ENCODE assay signal across 12 cellular contexts in genomic region chr21:14677023-14677422, GRCh38.
DNase-seq lines count a peak whose midpoint lies in the region; ATAC-seq and TF ChIP-seq lines count a peak whose summit lies in the region.
"Had no signal": no experiment of that assay in that cellular context is flagged by ENCODE, and none has a peak within 500 bp of the region (broad histone marks: within the 10 kb centered on the region; RNA-seq: fewer than 3 reads in every experiment).

No MANE protein-coding gene starts in this region.

- H2BK120ac ChIP-seq in mesendoderm (ENCODE audit: low read depth, low read length): no peak overlapping the region

- CTCF ChIA-PET in CD8-positive, alpha-beta T cell (lab: Charles Lee): no interaction called here
- CTCF ChIA-PET in activated CD8-positive, alpha-beta T cell treated with anti-CD3 and anti-CD28 coated beads, Interleukin-2, amount 10 ng/mL, durations not matched to agents 7 days and 5 days (lab: Charles Lee): interaction anchor here (0.9 to 2.8 kb wide), 3 partner anchors 10 to 136 kb away, joined by 3 to 24 read pairs (median 10); no protein-coding TSS in a partner anchor

- H3K4me1 ChIP-seq in CD8-positive, alpha-beta T cell (ENCODE audit: insufficient read depth, low read length): peaks cover 31% of the 10 kb centered on the region
- H3K4me1 ChIP-seq in mesendoderm (ENCODE audit: control insufficient read depth, low read depth, low read length): no peaks in the 10 kb centered on the region
- no peaks in the 10 kb centered on the region for H3K4me1 ChIP-seq in tibial artery
- H3K4me1 ChIP-seq: left ventricle myocardium inferior had no signal

- POLR2A ChIA-PET in CD8-positive, alpha-beta T cell (lab: Charles Lee): interaction anchor here (1.5 kb wide), 1 partner anchor 15 kb away, joined by 5 read pairs; no protein-coding TSS in a partner anchor
- POLR2A ChIA-PET in activated CD8-positive, alpha-beta T cell treated with anti-CD3 and anti-CD28 coated beads, Interleukin-2, amount 10 ng/mL, durations not matched to agents 7 days and 5 days (lab: Charles Lee): interaction anchor here (1.2 to 1.5 kb wide), 2 partner anchors 223 to 293 kb away, joined by 3 to 5 read pairs; partner anchors contain the start of gene HSPA13

- peaks cover 3% of the 10 kb centered on the region for H3K9me3 Mint-ChIP-seq in CD8-positive, alpha-beta T cell
- peaks cover 3% of the 10 kb centered on the region in 3 donors for H3K9me3 Mint-ChIP-seq in IgD-negative memory B cell
- peaks cover 10% of the 10 kb centered on the region for H3K9me3 Mint-ChIP-seq in activated CD8-positive, alpha-beta T cell treated with anti-CD3 and anti-CD28 coated beads, Interleukin-2, amount 10 ng/mL, durations not matched to agents 7 days and 5 days (ENCODE audit: insufficient read depth)
- H3K9me3 Mint-ChIP-seq: nephron had no signal

- H3K4ac ChIP-seq in mesendoderm (ENCODE audit: low read depth, low read length): no peak overlapping the region

- H3K27me3 Mint-ChIP-seq in CD8-positive, alpha-beta T cell (ENCODE audit: low read depth): no peaks in the 10 kb centered on the region
- H3K27me3 Mint-ChIP-seq in IgD-negative memory B cell: no peaks in the 10 kb centered on the region
- H3K27me3 Mint-ChIP-seq in activated CD8-positive, alpha-beta T cell treated with anti-CD3 and anti-CD28 coated beads, Interleukin-2, amount 10 ng/mL, durations not matched to agents 7 days and 5 days (ENCODE audit: low read depth): no peaks in the 10 kb centered on the region

- H3K27ac Mint-ChIP-seq in CD8-positive, alpha-beta T cell: peak overlapping the region; percentile 93
- peak overlapping the region; percentile 63 to 98 (median 86) for H3K27ac Mint-ChIP-seq in IgD-negative memory B cell
- peak overlapping the region; percentile 94 for H3K27ac Mint-ChIP-seq in activated CD8-positive, alpha-beta T cell treated with anti-CD3 and anti-CD28 coated beads, Interleukin-2, amount 10 ng/mL, durations not matched to agents 7 days and 5 days
- H3K27ac Mint-ChIP-seq: nephron had no signal

- no peak overlapping the region for H4K5ac ChIP-seq in mesendoderm (ENCODE audit: low read length)

- intact Hi-C loops in CD8-positive, alpha-beta T cell (cut with DNase I, micrococcal nuclease): loop anchor here in 1 of 2 experiments (2.0 to 10.0 kb wide), 6 partner anchors 60 to 1055 kb away; partner anchors contain the start of genes HSPA13 and SAMSN1
- intact Hi-C loops in tibial artery (cut with DNase I; ENCODE audit: low total_unique reads): no loop called here

- H2AK5ac ChIP-seq in mesendoderm (ENCODE audit: low read length): no peak overlapping the region

- no peaks in the 10 kb centered on the region for H3K79me2 ChIP-seq in mesendoderm (ENCODE audit: control insufficient read depth, insufficient read depth, low read length)

- H3K18ac ChIP-seq in mesendoderm (ENCODE audit: low read length): no peak overlapping the region

- no peak overlapping the region for H3K9ac ChIP-seq in mesendoderm (ENCODE audit: low read length)

- H3K36me3 Mint-ChIP-seq in CD8-positive, alpha-beta T cell: peaks cover 5% of the 10 kb centered on the region
- H3K36me3 Mint-ChIP-seq in IgD-negative memory B cell: no peaks in the 10 kb centered on the region
- peaks cover 47% of the 10 kb centered on the region for H3K36me3 Mint-ChIP-seq in activated CD8-positive, alpha-beta T cell treated with anti-CD3 and anti-CD28 coated beads, Interleukin-2, amount 10 ng/mL, durations not matched to agents 7 days and 5 days (ENCODE audit: low read depth)

- no peaks in the 10 kb centered on the region for H3K27me3 ChIP-seq in CD8-positive, alpha-beta T cell (ENCODE audit: insufficient read depth, low read length)
- no peaks in the 10 kb centered on the region for H3K27me3 ChIP-seq in mesendoderm (ENCODE audit: insufficient read depth, low read length, poor library complexity)
- no peaks in the 10 kb centered on the region for H3K27me3 ChIP-seq in tibial artery
- H3K27me3 ChIP-seq: tibial nerve had no signal

- no peak overlapping the region for H2BK5ac ChIP-seq in mesendoderm (ENCODE audit: low read length)

- H4K8ac ChIP-seq in mesendoderm (ENCODE audit: low read depth, low read length): no peak overlapping the region

- no peaks in the 10 kb centered on the region for H3K36me3 ChIP-seq in CD8-positive, alpha-beta T cell (ENCODE audit: insufficient read depth, low read length)
- H3K36me3 ChIP-seq in mesendoderm (ENCODE audit: control insufficient read depth, insufficient read depth, low read length): no peaks in the 10 kb centered on the region
- no peaks in the 10 kb centered on the region for H3K36me3 ChIP-seq in tibial artery
- H3K36me3 ChIP-seq: left ventricle myocardium inferior, tibial nerve had no signal

- DNase-seq in CD8-positive, alpha-beta T cell: no peak
- DNase-seq in activated CD8-positive, alpha-beta T cell treated with anti-CD3 and anti-CD28 coated beads, Interleukin-2, amount 10 ng/mL, durations not matched to agents 7 days and 5 days: no peak
- peak; percentile 62 for DNase-seq in mesendoderm
- DNase-seq in tibial artery: no peak
- no peak for DNase-seq in NCI-H2171 treated with DMSO at 0.1 percent for 48 hours (lab: John Stamatoyannopoulos, UW)
- no peak for DNase-seq in ureter (ENCODE audit: low spot score)
- DNase-seq: left ventricle myocardium inferior, NCI-H2081 treated with DMSO at 0.1 percent for 48 hours, Right ventricle myocardium superior had no signal

- no peak overlapping the region for H3K23ac ChIP-seq in mesendoderm (ENCODE audit: low read length)

- no peak overlapping the region for H3K4me3 ChIP-seq in CD8-positive, alpha-beta T cell (ENCODE audit: low read depth, low read length)
- no peak overlapping the region for H3K4me3 ChIP-seq in mesendoderm (ENCODE audit: low read length)
- no peak overlapping the region for H3K4me3 ChIP-seq in tibial artery
- H3K4me3 ChIP-seq: left ventricle myocardium inferior, tibial nerve had no signal

- no peak for ATAC-seq in CD8-positive, alpha-beta T cell
- ATAC-seq in activated CD8-positive, alpha-beta T cell treated with anti-CD3 and anti-CD28 coated beads, Interleukin-2, amount 10 ng/mL, durations not matched to agents 7 days and 5 days: no peak

- peaks cover 52% of the 10 kb centered on the region for H3K4me1 Mint-ChIP-seq in CD8-positive, alpha-beta T cell (ENCODE audit: low read depth)
- peaks cover 54 to 63% (median 63%) of the 10 kb centered on the region in 3 donors for H3K4me1 Mint-ChIP-seq in IgD-negative memory B cell
- H3K4me1 Mint-ChIP-seq in activated CD8-positive, alpha-beta T cell treated with anti-CD3 and anti-CD28 coated beads, Interleukin-2, amount 10 ng/mL, durations not matched to agents 7 days and 5 days (ENCODE audit: low read depth): peaks cover 46% of the 10 kb centered on the region

- no peaks in the 10 kb centered on the region for H3K9me3 ChIP-seq in CD8-positive, alpha-beta T cell (ENCODE audit: low read length)
- no peaks in the 10 kb centered on the region for H3K9me3 ChIP-seq in tibial artery
- H3K9me3 ChIP-seq: left ventricle myocardium inferior, tibial nerve had no signal

- H3K4me2 ChIP-seq in mesendoderm (ENCODE audit: low read length): no peak overlapping the region

- H2BK15ac ChIP-seq in mesendoderm (replicated peaks; ENCODE audit: low read depth): no peak overlapping the region

- peak overlapping the region; percentile 45 for H3K27ac ChIP-seq in CD8-positive, alpha-beta T cell (ENCODE audit: low read depth, low read length)
- no peak overlapping the region for H3K27ac ChIP-seq in mesendoderm (ENCODE audit: low read depth, low read length)
- H3K27ac ChIP-seq in tibial artery: no peak overlapping the region
- H3K27ac ChIP-seq: left ventricle myocardium inferior had no signal

- TF ChIP-seq CTCF in CD8-positive, alpha-beta T cell (IDR thresholded peaks at IDR 0.05): no peak
- TF ChIP-seq CTCF in tibial artery (IDR thresholded peaks at IDR 0.05): no peak

- H3K4me3 Mint-ChIP-seq in CD8-positive, alpha-beta T cell: peak overlapping the region; percentile 45
- peak overlapping the region in 3 of 4 donors; percentile 14 to 76 (median 63) for H3K4me3 Mint-ChIP-seq in IgD-negative memory B cell
- peak overlapping the region; percentile 60 for H3K4me3 Mint-ChIP-seq in activated CD8-positive, alpha-beta T cell treated with anti-CD3 and anti-CD28 coated beads, Interleukin-2, amount 10 ng/mL, durations not matched to agents 7 days and 5 days
- H3K4me3 Mint-ChIP-seq: nephron had no signal

- H3K56ac ChIP-seq in mesendoderm (ENCODE audit: low read length): no peak overlapping the region

- H3K79me1 ChIP-seq in mesendoderm (ENCODE audit: low read length): no peaks in the 10 kb centered on the region
